In genomic region chr18:1619507-1619906, GRCh38 we compare ENCODE assay signal across 11 cellular contexts.
"Had no signal": no experiment of that assay in that cellular context is flagged by ENCODE, and none has a peak within 500 bp of the region (broad histone marks: within the 10 kb centered on the region; RNA-seq: fewer than 3 reads in every experiment).

No MANE protein-coding gene starts in this region.

- H3K4me2 ChIP-seq: GM23338 had no signal

- DNase-seq: GM23248, GOT3, H7, H9, HCEC 1CT, HFFc6 had no signal

- H3K9me3 ChIP-seq: HAP-1 had no signal

- ATAC-seq: GM23338, HCT116 had no signal

- H3K4me3 ChIP-seq: GM23248, GM23338, HAP-1 had no signal

- H3K4me1 ChIP-seq: HAP-1 had no signal

- FAIRE-seq: H1, H54 had no signal

- H3K36me3 ChIP-seq: HAP-1 had no signal

- H3K27ac ChIP-seq: GM23248 had no signal

- H2AFZ ChIP-seq: GM23248, GM23338 had no signal

- H3K9ac ChIP-seq: GM23248 had no signal
